Comparison of ENCODE assay signal across 27 cellular contexts in the genomic region with DNA sequence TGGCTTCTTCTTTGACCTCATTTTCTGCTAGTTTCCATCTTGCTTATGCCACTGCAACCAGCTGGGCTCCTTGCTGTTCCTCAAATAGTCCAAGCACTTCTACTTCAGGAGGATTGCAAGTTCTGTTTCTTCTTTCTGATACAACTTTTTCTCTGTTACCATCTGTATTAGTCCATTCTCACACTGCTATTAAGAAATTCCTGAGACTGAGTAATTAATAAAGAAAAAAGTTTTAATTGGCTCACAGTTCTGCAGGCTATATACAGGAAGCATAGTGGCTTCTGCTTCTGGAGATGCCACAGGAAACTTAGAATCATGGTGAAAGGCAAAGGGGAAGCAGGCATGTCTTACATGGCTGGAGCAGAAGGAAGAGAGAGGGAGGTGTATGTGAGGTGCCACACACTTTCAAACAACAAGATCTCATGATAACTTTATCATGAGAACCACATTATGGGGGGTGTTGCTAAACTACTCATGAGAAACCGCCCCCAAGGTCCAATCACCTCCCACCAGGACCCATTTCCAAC. TPM values are rescaled to one million over a fixed set of nuclear protein-coding genes. Genes with fewer than 3 reads are reported as not detected.
"Had no signal": no experiment of that assay in that cellular context is flagged by ENCODE, and none has a peak within 500 bp of the region (broad histone marks: within the 10 kb centered on the region; RNA-seq: fewer than 3 reads in every experiment).

No MANE protein-coding gene starts in this region.

- H3K9me3 ChIP-seq: left lung, sigmoid colon, thoracic aorta had no signal

- H3K4me3 Mint-ChIP-seq: activated naive CD4-positive, alpha-beta T cell treated with anti-CD3 and anti-CD28 coated beads for 36 hours; activated naive CD8-positive, alpha-beta T cell treated with anti-CD3 and anti-CD28 coated beads, Interleukin-2, amount 10 ng/mL, durations not matched to agents 7 days and 5 days; activated T-cell treated with anti-CD3 and anti-CD28 coated beads, Interleukin-2, amount 50 U/mL, for 72 hours; immature natural killer cell; naive thymus-derived CD8-positive, alpha-beta T cell; type B pancreatic cell had no signal

- H3K27ac Mint-ChIP-seq: activated naive CD4-positive, alpha-beta T cell treated with anti-CD3 and anti-CD28 coated beads for 36 hours; activated naive CD8-positive, alpha-beta T cell treated with anti-CD3 and anti-CD28 coated beads, Interleukin-2, amount 10 ng/mL, durations not matched to agents 7 days and 5 days; activated T-cell treated with anti-CD3 and anti-CD28 coated beads, Interleukin-2, amount 50 U/mL, for 72 hours; immature natural killer cell; naive thymus-derived CD8-positive, alpha-beta T cell; progenitor cell of endocrine pancreas; type B pancreatic cell had no signal

- H3K4me1 Mint-ChIP-seq: activated naive CD8-positive, alpha-beta T cell treated with anti-CD3 and anti-CD28 coated beads, Interleukin-2, amount 10 ng/mL, durations not matched to agents 7 days and 5 days; immature natural killer cell had no signal

- H3K4me1 ChIP-seq: sigmoid colon had no signal

- H3K36me3 Mint-ChIP-seq: activated naive CD8-positive, alpha-beta T cell treated with anti-CD3 and anti-CD28 coated beads, Interleukin-2, amount 10 ng/mL, durations not matched to agents 7 days and 5 days; naive thymus-derived CD8-positive, alpha-beta T cell; type B pancreatic cell had no signal

- H3K36me3 ChIP-seq: cardiac muscle cell, left lung, sigmoid colon, thoracic aorta had no signal

- H3K27me3 ChIP-seq: cardiac muscle cell, foreskin keratinocyte, hepatocyte, left lung, sigmoid colon had no signal

- H3K27me3 Mint-ChIP-seq: progenitor cell of endocrine pancreas, type B pancreatic cell had no signal

- H3K9me3 Mint-ChIP-seq: type B pancreatic cell had no signal

- DNase-seq: activated CD4-positive, alpha-beta T cell treated with anti-CD3 and anti-CD28 coated beads for 4 hours; activated CD4-positive, alpha-beta T cell treated with anti-CD3 and anti-CD28 coated beads, Interleukin-2, amount 50 U/mL, for 48 hours; activated CD4-positive, CD25-positive, alpha-beta regulatory T cell; activated effector memory CD4-positive, alpha-beta T cell treated with Interleukin-2 at 50 U/mL for 16 hours; activated naive CD4-positive, alpha-beta T cell treated with anti-CD3 and anti-CD28 coated beads for 36 hours; activated naive CD8-positive, alpha-beta T cell treated with anti-CD3 and anti-CD28 coated beads, Interleukin-2, amount 10 ng/mL, durations not matched to agents 7 days and 5 days; activated T-cell treated with anti-CD3 and anti-CD28 coated beads, Interleukin-2, amount 50 U/mL, for 72 hours; amygdala; effector CD4-positive, alpha-beta T cell; foreskin keratinocyte; glutamatergic neuron; immature natural killer cell; kidney glomerular epithelial cell; left lung; naive thymus-derived CD8-positive, alpha-beta T cell; retina; sigmoid colon; stimulated activated CD4-positive, alpha-beta T cell treated with anti-CD3 and anti-CD28 coated beads, Interleukin-4, amount 100 ng/mL, for 1 hour; stimulated activated naive CD4-positive, alpha-beta T cell; T-helper 9 cell had no signal

- H3K4me3 ChIP-seq: cardiac muscle cell, hepatocyte, left lung, lung, sigmoid colon, smooth muscle cell, thoracic aorta had no signal

- ATAC-seq: activated T-cell treated with anti-CD3 and anti-CD28 coated beads, Interleukin-2, amount 50 U/mL, for 72 hours; foreskin keratinocyte; left lung; naive thymus-derived CD8-positive, alpha-beta T cell had no signal

- H3K27ac ChIP-seq: cardiac muscle cell, hepatocyte, sigmoid colon, thoracic aorta had no signal

RNA-seq across cellular contexts. Expression of a gene that starts 20.2 kb away (rescaled TPM):
- total RNA-seq: activated naive CD8-positive, alpha-beta T cell treated with anti-CD3 and anti-CD28 coated beads, Interleukin-2, amount 10 ng/mL, durations not matched to agents 7 days and 5 days; naive thymus-derived CD8-positive, alpha-beta T cell; progenitor cell of endocrine pancreas had no signal
